21 cellular contexts compared by ENCODE assay signal in the genomic region with DNA sequence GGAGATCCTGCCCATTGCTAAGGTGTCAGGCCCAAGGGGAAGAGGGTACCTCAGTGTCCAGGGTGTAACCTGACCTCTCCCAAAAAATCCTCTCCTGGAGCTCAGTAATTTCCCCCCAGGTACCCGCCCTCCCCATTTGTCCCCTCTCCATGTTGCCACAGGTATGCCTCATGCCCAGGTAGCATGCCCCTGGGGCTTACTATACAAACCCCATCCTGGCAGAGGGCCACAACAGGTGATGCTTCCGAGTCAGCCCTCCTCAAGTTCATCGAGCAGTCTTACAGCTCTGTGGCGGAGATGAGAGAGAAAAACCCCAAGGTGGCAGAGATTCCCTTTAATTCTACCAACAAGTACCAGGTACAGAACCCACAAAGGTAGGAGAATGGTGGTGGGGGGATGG. TPM values are rescaled to one million over a fixed set of nuclear protein-coding genes. Genes with fewer than 3 reads are reported as not detected.
"Had no signal": no experiment of that assay in that cellular context is flagged by ENCODE, and none has a peak within 500 bp of the region (broad histone marks: within the 10 kb centered on the region; RNA-seq: fewer than 3 reads in every experiment).

No MANE protein-coding gene starts in this region.

- H3K27me3 ChIP-seq: breast epithelium, colonic mucosa, gastroesophageal sphincter, pancreas, right atrium auricular region, uterus had no signal

- H3K4me3 ChIP-seq: breast epithelium, colonic mucosa, esophagus squamous epithelium, gastroesophageal sphincter, left ventricle myocardium inferior, pancreas, psoas muscle, right atrium auricular region, transverse colon, uterus had no signal

- H3K27ac ChIP-seq: breast epithelium, colonic mucosa, esophagus squamous epithelium, gastroesophageal sphincter, left ventricle myocardium inferior, pancreas, psoas muscle, right atrium auricular region, transverse colon, uterus had no signal

- H3K9me3 ChIP-seq: breast epithelium, colonic mucosa, esophagus squamous epithelium, gastroesophageal sphincter, left ventricle myocardium inferior, pancreas, psoas muscle, right atrium auricular region, transverse colon, uterus had no signal

- H3K4me1 ChIP-seq: breast epithelium, colonic mucosa, esophagus squamous epithelium, gastroesophageal sphincter, pancreas, psoas muscle, right atrium auricular region, transverse colon, uterus had no signal

- DNase-seq: activated CD4-positive, alpha-beta T cell treated with anti-CD3 and anti-CD28 coated beads for 4 hours; activated CD4-positive, CD25-positive, alpha-beta regulatory T cell; activated naive CD4-positive, alpha-beta T cell treated with Interleukin-2 at 50 U/mL for 16 hours; colonic mucosa; esophagus squamous epithelium; head of caudate nucleus; left ventricle myocardium inferior; midbrain; pancreas; psoas muscle; stimulated activated CD4-positive, alpha-beta T cell treated with anti-CD3 and anti-CD28 coated beads, Interleukin-12 subunit alpha, Interleukin-12 subunit beta, amount 100 ng/mL, for 4 hours; stimulated activated CD4-positive, alpha-beta T cell treated with anti-CD3 and anti-CD28 coated beads, Interleukin-4, amount 100 ng/mL, for 4 hours; transverse colon; uterus had no signal

- FAIRE-seq: pancreas had no signal

- H3K36me3 ChIP-seq: breast epithelium, colonic mucosa, esophagus squamous epithelium, gastroesophageal sphincter, left ventricle myocardium inferior, pancreas, right atrium auricular region, transverse colon, uterus had no signal

RNA-seq across cellular contexts. Expression of a gene that starts 15.7 kb away (rescaled TPM):
- total RNA-seq: activated CD8-positive, alpha-beta memory T cell treated with anti-CD3 and anti-CD28 coated beads for 36 hours; activated naive CD8-positive, alpha-beta T cell treated with anti-CD3 and anti-CD28 coated beads for 36 hours; colonic mucosa; lung microvascular endothelial cell; natural killer cell treated with Interleukin-12 subunit alpha and Interleukin-12 subunit beta and Interleukin-15 and Interleukin-18, amount 100 ng/mL, for 72 hours; pancreas; right atrium auricular region had no signal
- polyA plus RNA-seq: pancreas had no signal

RNA-seq across cellular contexts. Expression of a gene that starts 23.3 kb away (rescaled TPM):
- total RNA-seq: activated CD8-positive, alpha-beta memory T cell treated with anti-CD3 and anti-CD28 coated beads for 36 hours; activated naive CD8-positive, alpha-beta T cell treated with anti-CD3 and anti-CD28 coated beads for 36 hours; colonic mucosa; lung microvascular endothelial cell; natural killer cell treated with Interleukin-12 subunit alpha and Interleukin-12 subunit beta and Interleukin-15 and Interleukin-18, amount 100 ng/mL, for 72 hours; pancreas had no signal

RNA-seq across cellular contexts. Expression of a gene that starts 51.5 kb away (rescaled TPM):
- total RNA-seq: activated CD8-positive, alpha-beta memory T cell treated with anti-CD3 and anti-CD28 coated beads for 36 hours; activated naive CD8-positive, alpha-beta T cell treated with anti-CD3 and anti-CD28 coated beads for 36 hours; lung microvascular endothelial cell; natural killer cell treated with Interleukin-12 subunit alpha and Interleukin-12 subunit beta and Interleukin-15 and Interleukin-18, amount 100 ng/mL, for 72 hours had no signal
